Comparison of ENCODE assay signal across 18 cellular contexts in the genomic region with DNA sequence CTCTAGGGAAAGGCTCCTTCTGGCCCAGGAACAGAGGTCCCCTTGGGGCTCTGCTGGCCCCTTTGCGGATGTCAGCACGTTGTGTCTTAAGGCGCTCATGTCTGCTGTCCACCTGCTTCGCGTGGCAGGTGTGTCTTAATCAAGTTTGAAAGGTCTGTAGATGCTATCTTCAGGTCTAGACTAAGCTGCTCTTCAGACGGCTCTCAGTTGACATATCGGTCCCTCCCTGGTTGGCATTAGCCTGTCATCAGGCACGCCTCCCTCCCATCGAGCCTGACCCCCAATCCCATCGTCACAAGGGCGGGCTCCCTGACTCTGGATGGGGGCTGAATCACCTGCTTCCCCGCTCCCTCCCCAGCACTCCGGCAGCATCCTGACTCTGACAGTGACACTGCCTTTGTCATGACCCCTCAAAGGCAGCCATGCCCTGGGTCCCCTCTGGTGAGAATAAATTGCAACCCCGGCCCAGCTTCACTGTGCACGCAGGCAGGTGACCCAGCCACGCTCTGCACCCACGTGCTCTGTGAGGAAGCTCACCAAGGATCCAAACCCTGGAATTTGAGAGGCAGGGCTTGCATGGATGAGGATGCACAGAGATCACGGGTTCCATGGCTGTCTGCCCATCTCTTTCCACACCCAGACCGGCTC.
DNase-seq lines count a peak whose midpoint lies in the region; ATAC-seq and TF ChIP-seq lines count a peak whose summit lies in the region.
"Had no signal": no experiment of that assay in that cellular context is flagged by ENCODE, and none has a peak within 500 bp of the region (broad histone marks: within the 10 kb centered on the region; RNA-seq: fewer than 3 reads in every experiment).

No MANE protein-coding gene starts in this region.

- no peak overlapping the region for H3K27ac Mint-ChIP-seq in activated CD8-positive, alpha-beta memory T cell treated with anti-CD3 and anti-CD28 coated beads, Interleukin-2, amount 10 ng/mL, durations not matched to agents 7 days and 5 days
- H3K27ac Mint-ChIP-seq: B cell had no signal

- DNase-seq in activated CD8-positive, alpha-beta memory T cell treated with anti-CD3 and anti-CD28 coated beads, Interleukin-2, amount 10 ng/mL, durations not matched to agents 7 days and 5 days, result peak; percentile 12
- no peak for DNase-seq in activated CD8-positive, alpha-beta memory T cell treated with anti-CD3 and anti-CD28 coated beads for 24 hours
- DNase-seq in RWPE1 (ENCODE audit: low spot score) (no peak), fibroblast of the aortic adventitia (ENCODE audit: low read depth) (peak; percentile 13), renal cortical epithelial cell (ENCODE audit: low read depth) (peak; percentile 7), KG1 (lab: John Stamatoyannopoulos, UW) (no peak), GDM1 (lab: John Stamatoyannopoulos, UW) (no peak)
- DNase-seq: 8988T, DMS 273 treated with DMSO at 0.1 percent for 48 hours, DND-41, NCI-H1105, NCI-H510A treated with DMSO at 0.1 percent for 48 hours, NCI-H774, SIG-M5 had no signal

- POLR2A ChIA-PET in RWPE1 (lab: Yijun Ruan, JAX; ENCODE audit: low non-redundant PET), result no interaction called here

- H3K36me3 Mint-ChIP-seq in activated CD8-positive, alpha-beta memory T cell treated with anti-CD3 and anti-CD28 coated beads, Interleukin-2, amount 10 ng/mL, durations not matched to agents 7 days and 5 days, result no peaks in the 10 kb centered on the region

- no peaks in the 10 kb centered on the region for H3K9me3 Mint-ChIP-seq in activated CD8-positive, alpha-beta memory T cell treated with anti-CD3 and anti-CD28 coated beads, Interleukin-2, amount 10 ng/mL, durations not matched to agents 7 days and 5 days (ENCODE audit: low read depth)

- peak overlapping the region; percentile 3; the same call in 1 of the 2 replicates for H3K27ac ChIP-seq in RWPE1
- H3K27ac ChIP-seq: GM23248 had no signal

- TF ChIP-seq CTCF in RWPE1 (conservative IDR thresholded peaks at IDR 0.05; ENCODE audit: low read depth) (no peak), fibroblast of the aortic adventitia (IDR thresholded peaks at IDR 0.05; ENCODE audit: insufficient read depth, low read length) (no peak)

- no peaks in the 10 kb centered on the region for H3K4me1 Mint-ChIP-seq in activated CD8-positive, alpha-beta memory T cell treated with anti-CD3 and anti-CD28 coated beads, Interleukin-2, amount 10 ng/mL, durations not matched to agents 7 days and 5 days
- H3K4me1 Mint-ChIP-seq: B cell had no signal

- no peak overlapping the region for H3K4me3 ChIP-seq in fibroblast of the aortic adventitia (ENCODE audit: low read depth, low read length)
- H3K4me3 ChIP-seq: GM23248 had no signal

- H3K4me3 Mint-ChIP-seq in activated CD8-positive, alpha-beta memory T cell treated with anti-CD3 and anti-CD28 coated beads, Interleukin-2, amount 10 ng/mL, durations not matched to agents 7 days and 5 days, result no peak overlapping the region
- H3K4me3 Mint-ChIP-seq: B cell had no signal

- ATAC-seq in activated CD8-positive, alpha-beta memory T cell treated with anti-CD3 and anti-CD28 coated beads, Interleukin-2, amount 10 ng/mL, durations not matched to agents 7 days and 5 days, result no peak
- no peak for ATAC-seq in HG02588 (IDR thresholded peaks at IDR 0.05; ENCODE audit: unreplicated experiment)
- ATAC-seq: HCT116 had no signal

- H3K27me3 Mint-ChIP-seq in activated CD8-positive, alpha-beta memory T cell treated with anti-CD3 and anti-CD28 coated beads, Interleukin-2, amount 10 ng/mL, durations not matched to agents 7 days and 5 days, result no peaks in the 10 kb centered on the region
- H3K27me3 Mint-ChIP-seq: B cell had no signal

- CTCF ChIA-PET in activated CD8-positive, alpha-beta memory T cell treated with anti-CD3 and anti-CD28 coated beads, Interleukin-2, amount 10 ng/mL, durations not matched to agents 7 days and 5 days (lab: Charles Lee), result no interaction called here
- CTCF ChIA-PET in RWPE1 (lab: Yijun Ruan, JAX), result no interaction called here

Comparison
In these comparisons a context has a peak if more than half of its experiments do, and no peak if none do; other contexts are left out.
1. DNase-seq: peak in activated CD8-positive, alpha-beta memory T cell treated with anti-CD3 and anti-CD28 coated beads, Interleukin-2, amount 10 ng/mL, durations not matched to agents 7 days and 5 days (single experiment), fibroblast of the aortic adventitia (single experiment) and renal cortical epithelial cell (single experiment); none in activated CD8-positive, alpha-beta memory T cell treated with anti-CD3 and anti-CD28 coated beads for 24 hours (single experiment), RWPE1 (single experiment), KG1 (single experiment) and GDM1 (single experiment).